ENCODE assay signal across 10 cellular contexts in genomic region chr5:76791461-76791860, GRCh38. TPM values are rescaled to one million over a fixed set of nuclear protein-coding genes. Genes with fewer than 3 reads are reported as not detected.
DNase-seq lines count a peak whose midpoint lies in the region; ATAC-seq and TF ChIP-seq lines count a peak whose summit lies in the region.
"Had no signal": no experiment of that assay in that cellular context is flagged by ENCODE, and none has a peak within 500 bp of the region (broad histone marks: within the 10 kb centered on the region; RNA-seq: fewer than 3 reads in every experiment).

No MANE protein-coding gene starts in this region.

- H3K36me3 ChIP-seq in left ventricle myocardium inferior (no peaks in the 10 kb centered on the region), uterus (no peaks in the 10 kb centered on the region)

- H3K4me3 ChIP-seq in left ventricle myocardium inferior = no peak overlapping the region
- H3K4me3 ChIP-seq in uterus = no peak overlapping the region

- H3K4me3 Mint-ChIP-seq in endothelial cell (ENCODE audit: unreplicated experiment) = no peak overlapping the region
- H3K4me3 Mint-ChIP-seq in nephron = no peak overlapping the region

- peak overlapping the region; percentile 71 for H3K27ac ChIP-seq in left ventricle myocardium inferior (replicated peaks)
- H3K27ac ChIP-seq in uterus = peak overlapping the region; percentile 31 to 42
- H3K27ac ChIP-seq: parathyroid adenoma had no signal

- H3K4me1 Mint-ChIP-seq in endothelial cell (ENCODE audit: unreplicated experiment) = peaks cover 57% of the 10 kb centered on the region
- peaks cover 36% of the 10 kb centered on the region for H3K4me1 Mint-ChIP-seq in nephron

- ATAC-seq in left cardiac atrium (no peak), HG03196 (IDR thresholded peaks at IDR 0.05; ENCODE audit: unreplicated experiment) (no peak), GM21381 (IDR thresholded peaks at IDR 0.05; ENCODE audit: unreplicated experiment) (no peak)

- H3K27me3 ChIP-seq in left ventricle myocardium inferior (ENCODE audit: low read depth) (no peaks in the 10 kb centered on the region), uterus (no peaks in the 10 kb centered on the region)

- H3K27ac Mint-ChIP-seq in endothelial cell (ENCODE audit: unreplicated experiment) (peak overlapping the region; percentile 93), nephron (peak overlapping the region in 2 of 3 experiments; percentile 68 to 81)

- TF ChIP-seq CTCF in left ventricle myocardium inferior (IDR thresholded peaks at IDR 0.05; ENCODE audit: borderline replicate concordance) (no peak), endothelial cell (IDR thresholded peaks at IDR 0.05; ENCODE audit: unreplicated experiment) (no peak), nephron (IDR thresholded peaks at IDR 0.05; ENCODE audit: unreplicated experiment in 3 of 3) (no peak), uterus (IDR thresholded peaks at IDR 0.05) (no peak)

- TF ChIP-seq POLR2A in uterus (IDR thresholded peaks at IDR 0.05) = no peak

- H3K9me3 ChIP-seq in left ventricle myocardium inferior (replicated peaks) (no peaks in the 10 kb centered on the region), uterus (no peaks in the 10 kb centered on the region)

- H3K36me3 Mint-ChIP-seq in endothelial cell (ENCODE audit: low read depth, unreplicated experiment) (no peaks in the 10 kb centered on the region), nephron (ENCODE audit: low read depth) (no peaks in the 10 kb centered on the region)

- intact Hi-C loops in left ventricle myocardium inferior (cut with micrococcal nuclease) = no loop called here
- intact Hi-C loops in left cardiac atrium (cut with DNase I) = no loop called here
- intact Hi-C loops in uterus (cut with DNase I; ENCODE audit: low total_unique reads) = no loop called here

- H3K27me3 Mint-ChIP-seq in endothelial cell (ENCODE audit: unreplicated experiment) (no peaks in the 10 kb centered on the region), nephron (ENCODE audit: low read depth) (peaks cover 9% of the 10 kb centered on the region)

- H3K4me1 ChIP-seq in left ventricle myocardium inferior (peaks cover 49% of the 10 kb centered on the region), uterus (no peaks in the 10 kb centered on the region)
- H3K4me1 ChIP-seq: parathyroid adenoma had no signal

- no peaks in the 10 kb centered on the region for H3K9me3 Mint-ChIP-seq in endothelial cell (ENCODE audit: unreplicated experiment)
- H3K9me3 Mint-ChIP-seq in nephron = no peaks in the 10 kb centered on the region

- DNase-seq in left ventricle myocardium inferior (no peak), left cardiac atrium (no peak), endothelial cell (ENCODE audit: low spot score) (no peak), uterus (no peak), NCI-H345 treated with DMSO at 0.1 percent for 48 hours (lab: John Stamatoyannopoulos, UW; ENCODE audit: unreplicated experiment) (no peak)
- DNase-seq: kidney had no signal

RNA-seq across cellular contexts. Expression of gene F2RL1, which starts 27.4 kb away (rescaled TPM):
- total RNA-seq in left ventricle myocardium inferior (2.0 TPM), left cardiac atrium (1 to 10 TPM; 1.7 to 3.9 TPM), endothelial cell (ENCODE audit: unreplicated experiment) (141 TPM), uterus (1 to 10 TPM in 2 of 4 donors, under 1 TPM in 1, not detected in 1; 0.24 to 3.3 (median 2.1) TPM)

RNA-seq across cellular contexts. Expression of gene S100Z, which starts 58.4 kb away (rescaled TPM):
- total RNA-seq in left ventricle myocardium inferior (not detected), left cardiac atrium (not detected), endothelial cell (ENCODE audit: unreplicated experiment) (0.38 TPM), uterus (under 1 TPM in 1 of 4 donors, not detected in 3; 0.35 TPM)

Comparison
In these comparisons a context has a peak if more than half of its experiments do, and no peak if none do; other contexts are left out.
1. RNA of gene F2RL1, which starts 27.4 kb away (total RNA-seq): 141 TPM in endothelial cell (single experiment); 1.7 to 3.9 TPM in left cardiac atrium, 0.24 to 3.3 TPM in uterus and 2.0 TPM in left ventricle myocardium inferior (single experiment); every median in the first group is over 10 times any median in the second.